In the genomic region with DNA sequence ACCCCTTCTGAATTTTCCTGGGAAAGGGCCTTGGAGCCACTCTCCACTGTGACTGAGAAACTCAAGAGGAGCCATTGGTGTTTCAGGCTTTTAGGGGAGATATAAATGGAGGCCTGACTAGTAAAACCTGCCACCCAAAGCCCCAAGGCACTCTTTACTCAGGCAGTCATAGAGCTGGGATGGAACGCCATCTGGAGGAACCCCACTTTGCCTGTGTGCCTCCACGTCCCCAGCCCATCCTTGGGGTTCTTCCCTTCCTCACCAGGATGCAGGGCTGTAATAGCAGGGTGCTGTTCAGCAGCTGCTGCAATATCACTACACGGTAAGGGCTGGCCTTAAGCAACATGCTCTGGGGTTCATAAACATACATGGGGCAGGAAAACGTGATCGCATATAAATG, we compare ENCODE assay signal across 2 cellular contexts.
TF ChIP-seq lines count a peak whose summit lies in the region.

No MANE protein-coding gene starts in this region.

TF ChIP-seq in IMR-90, 13 proteins besides CTCF, POLR2A, EP300 and RAD21:
- no peak for TF ChIP-seq SMC3 (IDR thresholded peaks at IDR 0.05; ENCODE audit: low read depth, low read length)
- TF ChIP-seq MAFK (IDR thresholded peaks at IDR 0.05; ENCODE audit: low read depth, low read length) = no peak
- TF ChIP-seq CHD1 (IDR thresholded peaks at IDR 0.05; ENCODE audit: low read depth, low read length) = no peak
- TF ChIP-seq, protein P1, sequence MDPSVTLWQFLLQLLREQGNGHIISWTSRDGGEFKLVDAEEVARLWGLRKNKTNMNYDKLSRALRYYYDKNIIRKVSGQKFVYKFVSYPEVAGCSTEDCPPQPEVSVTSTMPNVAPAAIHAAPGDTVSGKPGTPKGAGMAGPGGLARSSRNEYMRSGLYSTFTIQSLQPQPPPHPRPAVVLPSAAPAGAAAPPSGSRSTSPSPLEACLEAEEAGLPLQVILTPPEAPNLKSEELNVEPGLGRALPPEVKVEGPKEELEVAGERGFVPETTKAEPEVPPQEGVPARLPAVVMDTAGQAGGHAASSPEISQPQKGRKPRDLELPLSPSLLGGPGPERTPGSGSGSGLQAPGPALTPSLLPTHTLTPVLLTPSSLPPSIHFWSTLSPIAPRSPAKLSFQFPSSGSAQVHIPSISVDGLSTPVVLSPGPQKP (IDR thresholded peaks at IDR 0.05; ENCODE audit: borderline replicate concordance, low read depth, low read length) = no peak
- TF ChIP-seq RCOR1 (IDR thresholded peaks at IDR 0.05; ENCODE audit: insufficient replicate concordance, low read length) = no peak
- no peak for TF ChIP-seq FOS (IDR thresholded peaks at IDR 0.05; ENCODE audit: low read depth, low read length)
- no peak for TF ChIP-seq RFX5 (IDR thresholded peaks at IDR 0.05; ENCODE audit: low read depth, low read length)
- TF ChIP-seq NFE2L2 (IDR thresholded peaks at IDR 0.05; ENCODE audit: low read depth, low read length) = no peak
- no peak for TF ChIP-seq MAZ (IDR thresholded peaks at IDR 0.05; ENCODE audit: borderline replicate concordance, low read depth, low read length)
- TF ChIP-seq BHLHE40 (IDR thresholded peaks at IDR 0.05; ENCODE audit: low read depth, low read length) = no peak
- TF ChIP-seq, protein P2, sequence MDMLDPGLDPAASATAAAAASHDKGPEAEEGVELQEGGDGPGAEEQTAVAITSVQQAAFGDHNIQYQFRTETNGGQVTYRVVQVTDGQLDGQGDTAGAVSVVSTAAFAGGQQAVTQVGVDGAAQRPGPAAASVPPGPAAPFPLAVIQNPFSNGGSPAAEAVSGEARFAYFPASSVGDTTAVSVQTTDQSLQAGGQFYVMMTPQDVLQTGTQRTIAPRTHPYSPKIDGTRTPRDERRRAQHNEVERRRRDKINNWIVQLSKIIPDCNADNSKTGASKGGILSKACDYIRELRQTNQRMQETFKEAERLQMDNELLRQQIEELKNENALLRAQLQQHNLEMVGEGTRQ (IDR thresholded peaks at IDR 0.05; ENCODE audit: low read depth, low read length) = no peak
- no peak for TF ChIP-seq MXI1 (IDR thresholded peaks at IDR 0.05; ENCODE audit: borderline replicate concordance, low read depth, low read length)
- no peak for TF ChIP-seq CEBPB (IDR thresholded peaks at IDR 0.05; ENCODE audit: low read depth, low read length)
TF ChIP-seq in IMR-90: peak in this region for 0.

TF ChIP-seq in H1, 55 proteins besides CTCF, POLR2A, EP300 and RAD21:
- TF ChIP-seq SIN3A (conservative IDR thresholded peaks at IDR 0.05 in 1 of 2, IDR thresholded peaks at IDR 0.05 in 1 of 2; ENCODE audit: low read depth in 1 of 2, low read length in 2 of 2) (no peak), CHD1 (IDR thresholded peaks at IDR 0.05; ENCODE audit: low read depth, low read length) (no peak), EGR1 (IDR thresholded peaks at IDR 0.05; ENCODE audit: borderline replicate concordance, low read depth, low read length) (no peak)
- TF ChIP-seq, protein P3, sequence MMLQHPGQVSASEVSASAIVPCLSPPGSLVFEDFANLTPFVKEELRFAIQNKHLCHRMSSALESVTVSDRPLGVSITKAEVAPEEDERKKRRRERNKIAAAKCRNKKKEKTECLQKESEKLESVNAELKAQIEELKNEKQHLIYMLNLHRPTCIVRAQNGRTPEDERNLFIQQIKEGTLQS (IDR thresholded peaks at IDR 0.05; ENCODE audit: insufficient read depth, low read depth, low read length) = no peak
